Comparison of ENCODE assay signal across 29 cellular contexts in genomic region chr11:63694518-63694917, GRCh38.
"Had no signal": no experiment of that assay in that cellular context is flagged by ENCODE, and none has a peak within 500 bp of the region (broad histone marks: within the 10 kb centered on the region; RNA-seq: fewer than 3 reads in every experiment).

No MANE protein-coding gene starts in this region.

- H3K4me3 Mint-ChIP-seq: dendritic cell treated with granulocyte-macrophage colony-stimulating factor and Interleukin-4, amounts not matched to agents 40 ng/mL and 50 ng/mL, for 4 days; endodermal cell; naive thymus-derived CD4-positive, alpha-beta T cell; nephron; neural progenitor cell; stimulated activated effector memory CD8-positive, alpha-beta T cell treated with anti-CD3 and anti-CD28 coated beads, Interleukin-12 subunit alpha, Interleukin-12 subunit beta, amount 100 ng/mL, for 72 hours had no signal

- H3K4me2 ChIP-seq: neural progenitor cell had no signal

- DNase-seq: colonic mucosa; effector CD8-positive, alpha-beta T cell; endodermal cell; foreskin fibroblast; gastrocnemius medialis; head of caudate nucleus; mesendoderm; midbrain; naive thymus-derived CD4-positive, alpha-beta T cell; nucleus accumbens; psoas muscle; right cardiac atrium; sigmoid colon; stimulated activated CD4-positive, alpha-beta T cell treated with anti-CD3 and anti-CD28 coated beads, Interleukin-2, amount 100 ng/mL, for 24 hours; stimulated activated CD4-positive, alpha-beta T cell treated with anti-CD3 and anti-CD28 coated beads, Interleukin-4, amount 100 ng/mL, for 24 hours; stimulated activated naive CD4-positive, alpha-beta T cell treated with Interleukin-2 at 50 U/mL for 16 hours; substantia nigra; upper lobe of left lung; uterus had no signal

- H3K27me3 Mint-ChIP-seq: dendritic cell treated with granulocyte-macrophage colony-stimulating factor and Interleukin-4, amounts not matched to agents 40 ng/mL and 50 ng/mL, for 4 days; naive thymus-derived CD4-positive, alpha-beta T cell had no signal

- H3K4me1 ChIP-seq: colonic mucosa had no signal

- FAIRE-seq: keratinocyte had no signal

- H3K27ac Mint-ChIP-seq: dendritic cell treated with granulocyte-macrophage colony-stimulating factor and Interleukin-4, amounts not matched to agents 40 ng/mL and 50 ng/mL, for 4 days; endodermal cell; naive thymus-derived CD4-positive, alpha-beta T cell; nephron; neural progenitor cell; stimulated activated effector memory CD8-positive, alpha-beta T cell treated with anti-CD3 and anti-CD28 coated beads, Interleukin-12 subunit alpha, Interleukin-12 subunit beta, amount 100 ng/mL, for 72 hours had no signal

- H3K36me3 ChIP-seq: colonic mucosa, gastrocnemius medialis, neural progenitor cell, sigmoid colon, thoracic aorta, tibial nerve, upper lobe of left lung, uterus had no signal

- H3K27me3 ChIP-seq: colonic mucosa, gastrocnemius medialis, neural progenitor cell, sigmoid colon, tibial nerve, upper lobe of left lung, uterus had no signal

- H3K9ac ChIP-seq: neural progenitor cell had no signal

- H2AFZ ChIP-seq: neural progenitor cell had no signal

- H3K4me3 ChIP-seq: colonic mucosa, gastrocnemius medialis, neural progenitor cell, psoas muscle, sigmoid colon, thoracic aorta, tibial nerve, upper lobe of left lung, uterus had no signal

- H3K27ac ChIP-seq: colonic mucosa, epithelial cell of prostate, gastrocnemius medialis, neural progenitor cell, psoas muscle, sigmoid colon, thoracic aorta, tibial nerve, upper lobe of left lung, uterus had no signal

- H3K9me3 Mint-ChIP-seq: dendritic cell treated with granulocyte-macrophage colony-stimulating factor and Interleukin-4, amounts not matched to agents 40 ng/mL and 50 ng/mL, for 4 days; endodermal cell; naive thymus-derived CD4-positive, alpha-beta T cell; nephron; neural progenitor cell; stimulated activated effector memory CD8-positive, alpha-beta T cell treated with anti-CD3 and anti-CD28 coated beads, Interleukin-12 subunit alpha, Interleukin-12 subunit beta, amount 100 ng/mL, for 72 hours had no signal

- H3K9me3 ChIP-seq: colonic mucosa, gastrocnemius medialis, psoas muscle, sigmoid colon, thoracic aorta, tibial nerve, upper lobe of left lung, uterus had no signal

- ATAC-seq: esophagus mucosa; gastrocnemius medialis; left lobe of liver; naive thymus-derived CD4-positive, alpha-beta T cell; right cardiac atrium; stimulated activated effector memory CD8-positive, alpha-beta T cell treated with anti-CD3 and anti-CD28 coated beads, Interleukin-12 subunit alpha, Interleukin-12 subunit beta, amount 100 ng/mL, for 72 hours had no signal
